ENCODE assay signal across 1 cellular context in the genomic region with DNA sequence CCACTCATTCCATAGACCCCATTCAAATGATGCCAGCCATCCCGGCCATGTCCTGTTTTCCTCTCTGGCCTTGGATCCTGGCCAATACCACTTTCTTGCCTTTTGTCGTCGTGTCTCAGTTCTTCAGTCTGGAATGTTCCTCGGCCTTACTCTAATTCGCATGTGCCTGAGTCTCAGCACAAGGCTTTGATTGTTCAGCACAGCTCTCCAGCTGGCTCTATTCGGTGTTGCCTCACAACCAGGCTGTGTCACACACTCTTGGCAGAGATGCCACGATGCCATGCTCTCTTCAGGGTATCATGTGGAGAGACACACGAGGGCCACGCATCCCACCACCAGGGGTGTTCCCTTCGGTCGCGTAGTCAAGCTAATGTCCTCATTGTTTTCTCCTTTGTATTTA.
TF ChIP-seq lines count a peak whose summit lies in the region.

No MANE protein-coding gene starts in this region.

TF ChIP-seq in K562, 482 proteins besides CTCF, POLR2A, EP300 and RAD21:
- TF ChIP-seq STAG1 (CRISPR knock-in tag; IDR thresholded peaks at IDR 0.05; ENCODE audit: borderline replicate concordance) = no peak
- TF ChIP-seq, protein P1, sequence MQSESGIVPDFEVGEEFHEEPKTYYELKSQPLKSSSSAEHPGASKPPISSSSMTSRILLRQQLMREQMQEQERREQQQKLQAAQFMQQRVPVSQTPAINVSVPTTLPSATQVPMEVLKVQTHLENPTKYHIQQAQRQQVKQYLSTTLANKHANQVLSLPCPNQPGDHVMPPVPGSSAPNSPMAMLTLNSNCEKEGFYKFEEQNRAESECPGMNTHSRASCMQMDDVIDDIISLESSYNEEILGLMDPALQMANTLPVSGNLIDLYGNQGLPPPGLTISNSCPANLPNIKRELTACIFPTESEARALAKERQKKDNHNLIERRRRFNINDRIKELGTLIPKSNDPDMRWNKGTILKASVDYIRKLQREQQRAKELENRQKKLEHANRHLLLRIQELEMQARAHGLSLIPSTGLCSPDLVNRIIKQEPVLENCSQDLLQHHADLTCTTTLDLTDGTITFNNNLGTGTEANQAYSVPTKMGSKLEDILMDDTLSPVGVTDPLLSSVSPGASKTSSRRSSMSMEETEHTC (IDR thresholded peaks at IDR 0.05) = no peak
- TF ChIP-seq NFIC (IDR thresholded peaks at IDR 0.05) = peak; percentile 34; the same call in 1 of the 2 replicates
- no peak for TF ChIP-seq EWSR1 (IDR thresholded peaks at IDR 0.05; ENCODE audit: borderline replicate concordance, low read depth, partially characterized antibody)
